Comparison of ENCODE assay signal across 16 cellular contexts in genomic region chr12:130286041-130286440, GRCh38. TPM values are rescaled to one million over a fixed set of nuclear protein-coding genes. Genes with fewer than 3 reads are reported as not detected.
DNase-seq lines count a peak whose midpoint lies in the region; ATAC-seq, FAIRE-seq and TF ChIP-seq lines count a peak whose summit lies in the region.
"Had no signal": no experiment of that assay in that cellular context is flagged by ENCODE, and none has a peak within 500 bp of the region (broad histone marks: within the 10 kb centered on the region; RNA-seq: fewer than 3 reads in every experiment).

No MANE protein-coding gene starts in this region.

- no peaks in the 10 kb centered on the region for H4K20me1 ChIP-seq in HepG2 (ENCODE audit: insufficient read depth, low read length)

- in situ Hi-C loops in HAP-1 (cut with MboI; ENCODE audit: low sequenced_read_pairs): no loop called here
- in situ Hi-C loops in HepG2 (cut with HindIII; ENCODE audit: extremely low pct_ligation_motif_present, low pct_unique_long_range_greater_than_20kb): no loop called here

- peaks cover 8% of the 10 kb centered on the region for H3K27me3 Mint-ChIP-seq in activated naive CD4-positive, alpha-beta T cell treated with anti-CD3 and anti-CD28 coated beads, Interleukin-2, amount 10 ng/mL, durations not matched to agents 7 days and 5 days
- H3K27me3 Mint-ChIP-seq: activated CD4-positive, alpha-beta memory T cell treated with anti-CD3 and anti-CD28 coated beads, Interleukin-2, amount 10 ng/mL, durations not matched to agents 7 days and 5 days had no signal

- H3K36me3 ChIP-seq in HAP-1 (replicated peaks) (no peaks in the 10 kb centered on the region), HepG2 (replicated peaks in 1 of 2; ENCODE audit: control insufficient read depth in 1 of 2, insufficient read depth in 2 of 2, low read length in 2 of 2) (no peaks in the 10 kb centered on the region)
- H3K36me3 ChIP-seq: prostate gland, suprapubic skin had no signal

- H3K4me2 ChIP-seq in HepG2 (ENCODE audit: low read depth, low read length): no peak overlapping the region

- TF ChIP-seq CTCF in HepG2 (CRISPR knock-in tag; IDR thresholded peaks at IDR 0.05): peak; percentile 55

- TF ChIP-seq POLR2A in HepG2 (IDR thresholded peaks at IDR 0.05; ENCODE audit: insufficient read depth in 1 of 2, low read depth in 2 of 2, low read length in 2 of 2): no peak

- CTCF ChIA-PET in HepG2 (lab: Yijun Ruan, JAX; ENCODE audit: low intra/inter-chr PET ratio, low total read pairs): no interaction called here
- CTCF ChIA-PET in activated naive CD4-positive, alpha-beta T cell treated with anti-CD3 and anti-CD28 coated beads, Interleukin-2, amount 10 ng/mL, durations not matched to agents 7 days and 5 days (lab: Charles Lee): interaction anchor here (1.0 kb wide), 1 partner anchor 34 kb away, joined by 4 read pairs; no protein-coding TSS in a partner anchor

- peaks cover 3% of the 10 kb centered on the region for H3K9me3 Mint-ChIP-seq in activated naive CD4-positive, alpha-beta T cell treated with anti-CD3 and anti-CD28 coated beads, Interleukin-2, amount 10 ng/mL, durations not matched to agents 7 days and 5 days

- no peak overlapping the region for H2AFZ ChIP-seq in HepG2 (ENCODE audit: low read length)

- POLR2A ChIA-PET in HepG2 (lab: Yijun Ruan, JAX): no interaction called here

- H3K9ac ChIP-seq in HepG2 (ENCODE audit: insufficient read depth, low read depth, low read length): no peak overlapping the region

- DNase-seq in Daoy (ENCODE audit: low read depth) (peak; percentile 74), HAP-1 (ENCODE audit: low spot score in 2 of 2) (peak; percentile 4 to 18), SHP77 treated with DMSO at 0.1 percent for 48 hours (lab: John Stamatoyannopoulos, UW) (peak; percentile 38), HepG2 (ENCODE audit: low spot score) (peak; percentile 11)
- no peak for DNase-seq in activated naive CD4-positive, alpha-beta T cell treated with anti-CD3 and anti-CD28 coated beads, Interleukin-2, amount 10 ng/mL, durations not matched to agents 7 days and 5 days
- DNase-seq in stimulated activated CD4-positive, alpha-beta T cell treated with anti-CD3 and anti-CD28 coated beads, Interleukin-1b, Interleukin-23, amount 100 ng/mL, for 48 hours: no peak
- DNase-seq: activated CD4-positive, alpha-beta memory T cell treated with anti-CD3 and anti-CD28 coated beads, Interleukin-2, amount 10 ng/mL, durations not matched to agents 7 days and 5 days; DMS79 treated with DMSO at 0.1 percent for 48 hours; glutamatergic neuron; NCI-H1105 treated with DMSO at 0.1 percent for 48 hours; NCI-H774 had no signal

- BruUV-seq in HepG2 (replicated peaks; lab: Mats Ljungman, UMichigan): no TSS peak

- no peak overlapping the region for H3K27ac Mint-ChIP-seq in activated naive CD4-positive, alpha-beta T cell treated with anti-CD3 and anti-CD28 coated beads, Interleukin-2, amount 10 ng/mL, durations not matched to agents 7 days and 5 days
- H3K27ac Mint-ChIP-seq: activated CD4-positive, alpha-beta memory T cell treated with anti-CD3 and anti-CD28 coated beads, Interleukin-2, amount 10 ng/mL, durations not matched to agents 7 days and 5 days had no signal

- H3K4me3 ChIP-seq in HAP-1 (no peak overlapping the region), HepG2 (replicated peaks in 1 of 3; ENCODE audit: insufficient read depth in 1 of 3, low read depth in 2 of 3, low read length in 3 of 3) (no peak overlapping the region)
- H3K4me3 ChIP-seq: prostate gland, suprapubic skin had no signal

- no peak for FAIRE-seq in HepG2 (lab: Jason Lieb, UNC)
- FAIRE-seq: colon had no signal

- H3K36me3 Mint-ChIP-seq in activated naive CD4-positive, alpha-beta T cell treated with anti-CD3 and anti-CD28 coated beads, Interleukin-2, amount 10 ng/mL, durations not matched to agents 7 days and 5 days: no peaks in the 10 kb centered on the region

- no peaks in the 10 kb centered on the region for H3K79me2 ChIP-seq in HepG2 (ENCODE audit: insufficient read depth, low read length)

- ATAC-seq in HepG2 (peak; percentile 85), GM21526 (IDR thresholded peaks at IDR 0.05; ENCODE audit: low FRiP score, unreplicated experiment) (no peak)

- TF ChIP-seq RAD21 in HepG2 (CRISPR knock-in tag; IDR thresholded peaks at IDR 0.05): no peak

- intact Hi-C loops in HepG2 (cut with micrococcal nuclease; ENCODE audit: unreplicated experiment): no loop called here

- H3K9me3 ChIP-seq in HAP-1: no peaks in the 10 kb centered on the region
- H3K9me3 ChIP-seq in HepG2 (ENCODE audit: low read length): peaks cover 7% of the 10 kb centered on the region
- H3K9me3 ChIP-seq: prostate gland, suprapubic skin had no signal

- H3K4me1 Mint-ChIP-seq in activated naive CD4-positive, alpha-beta T cell treated with anti-CD3 and anti-CD28 coated beads, Interleukin-2, amount 10 ng/mL, durations not matched to agents 7 days and 5 days: peaks cover 9% of the 10 kb centered on the region
- H3K4me1 Mint-ChIP-seq: activated CD4-positive, alpha-beta memory T cell treated with anti-CD3 and anti-CD28 coated beads, Interleukin-2, amount 10 ng/mL, durations not matched to agents 7 days and 5 days had no signal

- H3K4me3 Mint-ChIP-seq in activated naive CD4-positive, alpha-beta T cell treated with anti-CD3 and anti-CD28 coated beads, Interleukin-2, amount 10 ng/mL, durations not matched to agents 7 days and 5 days: no peak overlapping the region
- H3K4me3 Mint-ChIP-seq: activated CD4-positive, alpha-beta memory T cell treated with anti-CD3 and anti-CD28 coated beads, Interleukin-2, amount 10 ng/mL, durations not matched to agents 7 days and 5 days had no signal

- H3K27me3 ChIP-seq in HAP-1 (ENCODE audit: low read depth) (no peaks in the 10 kb centered on the region), HepG2 (ENCODE audit: control insufficient read depth in 1 of 2, insufficient read depth in 2 of 2, low read length in 2 of 2) (no peaks in the 10 kb centered on the region; a peak in 1 of 5 replicates)

- TF ChIP-seq EP300 in HepG2 (IDR thresholded peaks at IDR 0.05; ENCODE audit: low read depth in 2 of 2, low read length in 2 of 2) (no peak), HepG2 (CRISPR knock-in tag; IDR thresholded peaks at IDR 0.05; ENCODE audit: borderline replicate concordance) (no peak)

- H3K27ac ChIP-seq in HepG2 (ENCODE audit: extremely low read length, insufficient read depth, low read length): no peak overlapping the region
- H3K27ac ChIP-seq: epithelial cell of prostate, prostate gland, suprapubic skin had no signal

- 15% methylated on average over 3 of the region's 8 CpGs for WGBS in HepG2 (ENCODE audit: low lambda C conversion rate)

- H3K4me1 ChIP-seq in HAP-1 (no peaks in the 10 kb centered on the region), HepG2 (ENCODE audit: insufficient read depth, low read length) (no peaks in the 10 kb centered on the region)
- H3K4me1 ChIP-seq: prostate gland had no signal

TF ChIP-seq in HepG2, 621 proteins besides CTCF, POLR2A, EP300 and RAD21:
- TF ChIP-seq ETV6 (CRISPR knock-in tag; conservative IDR thresholded peaks at IDR 0.05) (no peak), ZNF678 (CRISPR knock-in tag; IDR thresholded peaks at IDR 0.05) (no peak), ZNF296 (CRISPR knock-in tag; conservative IDR thresholded peaks at IDR 0.05) (no peak), ZSCAN9 (CRISPR knock-in tag; IDR thresholded peaks at IDR 0.05; ENCODE audit: borderline replicate concordance) (no peak), ZNF616 (CRISPR knock-in tag; IDR thresholded peaks at IDR 0.05; ENCODE audit: low read depth) (no peak), SRSF4 (IDR thresholded peaks at IDR 0.05; ENCODE audit: low read depth, low read length, poor library complexity, severe bottlenecking) (no peak)

RNA-seq across cellular contexts. Expression of gene PIWIL1, which starts 51.6 kb away (rescaled TPM):
- 0.68 and 1.8 TPM in 2 replicates for total RNA-seq in Daoy (2014; rRNA removed; shearing (Covaris generic))
- total RNA-seq in HepG2 (2016; rRNA removed; fragmentation: Illumina TruSeq; extraction: Trizol): not detected in 2 replicates
- not detected in 2 replicates for total RNA-seq in HepG2 (2016; cell fraction: cytosol; rRNA removed; fragmentation: Illumina TruSeq; extraction: Trizol; ENCODE audit: low read depth)
- total RNA-seq in HepG2 (2016; cell fraction: insoluble cytoplasmic fraction; rRNA removed; fragmentation: Illumina TruSeq; extraction: Trizol): not detected in 2 replicates
- not detected in 2 replicates for total RNA-seq in HepG2 (2016; cell fraction: membrane; rRNA removed; fragmentation: Illumina TruSeq; extraction: Trizol)
- not detected in 2 replicates for total RNA-seq in HepG2 (2016; cell fraction: nucleus; rRNA removed; fragmentation: Illumina TruSeq; extraction: Trizol)
- polyA plus RNA-seq in HepG2 (2011; rRNA removed): not detected in 2 replicates
- not detected in 2 replicates for polyA plus RNA-seq in HepG2 (2011; cell fraction: cytosol; rRNA removed)
- not detected in 2 replicates for polyA plus RNA-seq in HepG2 (2011; cell fraction: nucleus; rRNA removed)
- polyA plus RNA-seq in HepG2 (2012): not detected in 2 replicates
- polyA plus RNA-seq in HepG2 (2016; cell fraction: cytosol; fragmentation: Illumina TruSeq; extraction: Trizol; ENCODE audit: low read depth): not detected in 2 replicates
- not detected in 2 replicates for polyA plus RNA-seq in HepG2 (2016; cell fraction: insoluble cytoplasmic fraction; fragmentation: Illumina TruSeq; extraction: Trizol; ENCODE audit: low read depth)
- polyA plus RNA-seq in HepG2 (2016; cell fraction: membrane; fragmentation: Illumina TruSeq; extraction: Trizol; ENCODE audit: low read depth): not detected in 2 replicates
- not detected in 2 replicates for polyA plus RNA-seq in HepG2 (2016; cell fraction: nucleus; fragmentation: Illumina TruSeq; extraction: Trizol; ENCODE audit: insufficient read depth, low read depth)
- polyA minus RNA-seq in HepG2 (2011; rRNA and poly(A)+ RNA removed; ENCODE audit: low replicate concordance): not detected in 2 replicates
- polyA minus RNA-seq in HepG2 (2011; cell fraction: cytosol; rRNA and poly(A)+ RNA removed): not detected in 2 replicates
- polyA minus RNA-seq in HepG2 (2011; cell fraction: nucleus; rRNA and poly(A)+ RNA removed): not detected in 2 replicates
- total RNA-seq: activated CD4-positive, alpha-beta memory T cell treated with anti-CD3 and anti-CD28 coated beads, Interleukin-2, amount 10 ng/mL, durations not matched to agents 7 days and 5 days; suprapubic skin had no signal

Comparison
In these comparisons a context has a peak if more than half of its experiments do, and no peak if none do; other contexts are left out.
1. DNase-seq: peak in Daoy (single experiment), HAP-1 (2 of 2), SHP77 treated with DMSO at 0.1 percent for 48 hours (single experiment) and HepG2 (single experiment); none in activated naive CD4-positive, alpha-beta T cell treated with anti-CD3 and anti-CD28 coated beads, Interleukin-2, amount 10 ng/mL, durations not matched to agents 7 days and 5 days (single experiment) and stimulated activated CD4-positive, alpha-beta T cell treated with anti-CD3 and anti-CD28 coated beads, Interleukin-1b, Interleukin-23, amount 100 ng/mL, for 48 hours (single experiment).